In genomic region chr7:6825236-6826125, GRCh38 we compare ENCODE assay signal across 8 cellular contexts. TPM values are rescaled to one million over a fixed set of nuclear protein-coding genes. Genes with fewer than 3 reads are reported as not detected.
DNase-seq lines count a peak whose midpoint lies in the region; ATAC-seq, FAIRE-seq and TF ChIP-seq lines count a peak whose summit lies in the region.
"Not testable (repeated sequence)": the region's sequence is repeated elsewhere in the genome, so short reads cannot be mapped to it uniquely, and the experiment has no call there.

No MANE protein-coding gene starts in this region.

- not testable (repeated sequence) for H3K9me3 ChIP-seq in NT2/D1 (ENCODE audit: insufficient read depth, low read length); neural cell (ENCODE audit: low read length)

- not testable (repeated sequence) for H3K4me1 ChIP-seq in NT2/D1 (ENCODE audit: insufficient read depth, insufficient read length)

- TF ChIP-seq EP300 in neural cell (conservative IDR thresholded peaks at IDR 0.05; ENCODE audit: poor library complexity, severe bottlenecking), result not testable (repeated sequence)

- H3F3A ChIP-seq in neural cell (ENCODE audit: insufficient read depth, low read length, poor library complexity, severe bottlenecking), result not testable (repeated sequence)

- H3K36me3 ChIP-seq in NT2/D1 (ENCODE audit: insufficient read depth, insufficient read length, low read length), result peaks cover 15% of the 10 kb centered on the region
- not testable (repeated sequence) for H3K36me3 ChIP-seq in neural cell (ENCODE audit: insufficient read depth, low read length)

- peak; percentile 59 for ATAC-seq in GM18498 (IDR thresholded peaks at IDR 0.05; ENCODE audit: unreplicated experiment)
- peak; percentile 47 for ATAC-seq in GM21529 (IDR thresholded peaks at IDR 0.05; ENCODE audit: unreplicated experiment)
- peak; percentile 31 for ATAC-seq in HG03066 (IDR thresholded peaks at IDR 0.05; ENCODE audit: low read depth, unreplicated experiment)
- ATAC-seq in activated naive CD4-positive, alpha-beta T cell treated with anti-CD3 and anti-CD28 coated beads, Interleukin-2, amount 50 U/mL, for 72 hours, result peak; percentile 54 to 68

- peak overlapping the region in 1 of 2 donors; percentile 83 for H3K27ac Mint-ChIP-seq in activated naive CD4-positive, alpha-beta T cell treated with anti-CD3 and anti-CD28 coated beads, Interleukin-2, amount 50 U/mL, for 72 hours

- not testable (repeated sequence) for TF ChIP-seq RAD21 in neural cell (conservative IDR thresholded peaks at IDR 0.05)

- not testable (repeated sequence) for H4K20me1 ChIP-seq in neural cell (ENCODE audit: insufficient read depth)

- not testable (repeated sequence) for H2AFZ ChIP-seq in neural cell (ENCODE audit: low read depth, low read length)

- not testable (repeated sequence) for TF ChIP-seq CTCF in fibroblast of villous mesenchyme (IDR thresholded peaks at IDR 0.05; ENCODE audit: insufficient read depth, low read depth, low read length); neural cell (IDR thresholded peaks at IDR 0.05; ENCODE audit: poor library complexity, severe bottlenecking)

- peak; percentile 88 for FAIRE-seq in urothelium cell line (lab: Jason Lieb, UNC)

- H3K4me2 ChIP-seq in neural cell (ENCODE audit: low read length), result not testable (repeated sequence)

- not testable (repeated sequence) for H3K36me3 Mint-ChIP-seq in activated naive CD4-positive, alpha-beta T cell treated with anti-CD3 and anti-CD28 coated beads, Interleukin-2, amount 50 U/mL, for 72 hours

- not testable (repeated sequence) for H3K79me2 ChIP-seq in neural cell (replicated peaks; ENCODE audit: insufficient read depth, low read length)

- peak overlapping the region; percentile 39 for H3K4me3 ChIP-seq in NT2/D1 (ENCODE audit: insufficient read length, low read depth)
- H3K4me3 ChIP-seq in fibroblast of villous mesenchyme (ENCODE audit: low read depth, low read length), result peak overlapping the region; percentile 51
- H3K4me3 ChIP-seq in neural cell (ENCODE audit: low read length), result peak overlapping the region; percentile 58

- H3K9me3 Mint-ChIP-seq in activated naive CD4-positive, alpha-beta T cell treated with anti-CD3 and anti-CD28 coated beads, Interleukin-2, amount 50 U/mL, for 72 hours, result not testable (repeated sequence)

- H3K9me2 ChIP-seq in neural cell (ENCODE audit: insufficient read depth, low read length), result not testable (repeated sequence)

- H3K9ac ChIP-seq in NT2/D1 (ENCODE audit: insufficient read length, low read depth); neural cell (ENCODE audit: low read length): not testable (repeated sequence)

- not testable (repeated sequence) for DNase-seq in NT2/D1 (ENCODE audit: low read depth, low spot score); activated naive CD4-positive, alpha-beta T cell treated with anti-CD3 and anti-CD28 coated beads, Interleukin-2, amount 50 U/mL, for 72 hours (ENCODE audit: low spot score in 2 of 2); fibroblast of villous mesenchyme (ENCODE audit: low read depth); urothelium cell line (ENCODE audit: low spot score)

- H3K27me3 ChIP-seq in NT2/D1 (ENCODE audit: insufficient read depth, insufficient read length); neural cell (ENCODE audit: insufficient read depth, low read depth, low read length): not testable (repeated sequence)

- not testable (repeated sequence) for H3K27ac ChIP-seq in neural cell (ENCODE audit: low read length)

RNA-seq across cellular contexts. Expression of gene CCZ1B, which starts 0.6 kb away (rescaled TPM):
- 10 to 100 TPM; 44.7 to 90.1 TPM for total RNA-seq in activated naive CD4-positive, alpha-beta T cell treated with anti-CD3 and anti-CD28 coated beads, Interleukin-2, amount 50 U/mL, for 72 hours
- total RNA-seq in fibroblast of villous mesenchyme, result 48.8 and 61.2 TPM in 2 replicates
- polyA plus RNA-seq in neural cell, result 73.1 and 100 TPM in 2 replicates
- polyA minus RNA-seq in neural cell, result 83.1 and 84.0 TPM in 2 replicates
